In genomic region chr9:82778923-82779322, GRCh38 we compare ENCODE assay signal across 3 cellular contexts.
DNase-seq lines count a peak whose midpoint lies in the region; ATAC-seq and TF ChIP-seq lines count a peak whose summit lies in the region.
"Not testable (repeated sequence)": the region's sequence is repeated elsewhere in the genome, so short reads cannot be mapped to it uniquely, and the experiment has no call there.

No MANE protein-coding gene starts in this region.

- not testable (repeated sequence) for ATAC-seq in WTC11

- DNase-seq in WTC11 (ENCODE audit: low spot score); nephron progenitor cell: not testable (repeated sequence)

- H3K27ac Mint-ChIP-seq in WTC11 = not testable (repeated sequence)
- peak overlapping the region; percentile 42 for H3K27ac Mint-ChIP-seq in nephron progenitor cell

- H3K9me3 ChIP-seq in HEK293 (ENCODE audit: control insufficient read depth, insufficient read depth, low read depth, low read length) = not testable (repeated sequence)

- H3K4me3 Mint-ChIP-seq in WTC11, nephron progenitor cell: not testable (repeated sequence)

- H3K4me1 ChIP-seq in HEK293 (ENCODE audit: control insufficient read depth, insufficient read depth, low read length) = not testable (repeated sequence)

- not testable (repeated sequence) for H3K4me3 ChIP-seq in HEK293 (ENCODE audit: low read depth, low read length)

- TF ChIP-seq CTCF in HEK293 (tag by site-specific recombination; IDR thresholded peaks at IDR 0.05); WTC11 (IDR thresholded peaks at IDR 0.05); nephron progenitor cell (IDR thresholded peaks at IDR 0.05): not testable (repeated sequence)

- H3K27me3 Mint-ChIP-seq in WTC11 (ENCODE audit: low read depth); nephron progenitor cell (ENCODE audit: low read depth, poor library complexity): not testable (repeated sequence)

- CTCF ChIA-PET in HEK293 (lab: Yijun Ruan, JAX); WTC11 (lab: Charles Lee): not testable (repeated sequence)

- POLR2A ChIA-PET in HEK293 (lab: Yijun Ruan, JAX); WTC11 (lab: Charles Lee): not testable (repeated sequence)

- H3K4me1 Mint-ChIP-seq in WTC11 = peaks cover 29% of the 10 kb centered on the region
- peaks cover 48% of the 10 kb centered on the region for H3K4me1 Mint-ChIP-seq in nephron progenitor cell

- H3K36me3 ChIP-seq in HEK293 (ENCODE audit: control insufficient read depth in 2 of 2, insufficient read depth in 1 of 2, low read length in 2 of 2) = not testable (repeated sequence)

- peaks cover 55% of the 10 kb centered on the region for H3K36me3 Mint-ChIP-seq in WTC11
- peaks cover 24% of the 10 kb centered on the region for H3K36me3 Mint-ChIP-seq in nephron progenitor cell (ENCODE audit: low read depth)

- H3K27ac ChIP-seq in HEK293 (ENCODE audit: extremely low read depth, low read depth, low read length) = not testable (repeated sequence)

- H3K9me3 Mint-ChIP-seq in WTC11 = peaks cover 51% of the 10 kb centered on the region
- peaks cover 47% of the 10 kb centered on the region for H3K9me3 Mint-ChIP-seq in nephron progenitor cell

TF ChIP-seq in HEK293, 187 proteins besides CTCF, POLR2A, EP300 and RAD21:
- TF ChIP-seq ZNF121 (tag by site-specific recombination; IDR thresholded peaks at IDR 0.05) = peak; percentile 84

TF ChIP-seq in WTC11, 78 proteins besides CTCF, POLR2A, EP300 and RAD21:
- peak; percentile 66; the same call in 1 of the 2 replicates for TF ChIP-seq ZNF121 (CRISPR knock-in tag; IDR thresholded peaks at IDR 0.05)
